In genomic region chr3:179181021-179181472, GRCh38 we compare ENCODE assay signal across 8 cellular contexts.
DNase-seq lines count a peak whose midpoint lies in the region; ATAC-seq and TF ChIP-seq lines count a peak whose summit lies in the region.

No MANE protein-coding gene starts in this region.

- peak; percentile 50 for ATAC-seq in GM19372 (IDR thresholded peaks at IDR 0.05; ENCODE audit: low read depth, unreplicated experiment)
- peak; percentile 53 for ATAC-seq in HG03066 (IDR thresholded peaks at IDR 0.05; ENCODE audit: low read depth, unreplicated experiment)

- peak overlapping the region; percentile 22 for H3K27ac ChIP-seq in muscle layer of duodenum (ENCODE audit: low read length)

- no peak for TF ChIP-seq CTCF in astrocyte of the cerebellum (IDR thresholded peaks at IDR 0.05; ENCODE audit: low read depth, low read length, missing control alignments)

- H3K4me1 ChIP-seq in muscle layer of duodenum (ENCODE audit: control insufficient read depth in 1 of 2, insufficient read depth in 2 of 2, low read length in 2 of 2): peaks cover 15 to 22% of the 10 kb centered on the region in 2 donors

- no peak overlapping the region for H3K4me3 ChIP-seq in astrocyte of the cerebellum (ENCODE audit: low read depth, low read length)
- no peak overlapping the region for H3K4me3 ChIP-seq in muscle layer of duodenum (ENCODE audit: low read depth in 1 of 2, low read length in 2 of 2)

- no peaks in the 10 kb centered on the region for H3K36me3 ChIP-seq in muscle layer of duodenum (ENCODE audit: control insufficient read depth in 1 of 2, insufficient read depth in 2 of 2, low read length in 2 of 2)

- H3K27me3 ChIP-seq in muscle layer of duodenum (ENCODE audit: low read depth, low read length): no peaks in the 10 kb centered on the region

- in situ Hi-C loops in astrocyte of the cerebellum (cut with HindIII; ENCODE audit: low sequenced_read_pairs): no loop called here

- DNase-seq in astrocyte of the cerebellum (ENCODE audit: low read depth) (peak; percentile 44), Kasumi-1 (lab: John Stamatoyannopoulos, UW) (no peak), NCI-H2196 (lab: John Stamatoyannopoulos, UW; ENCODE audit: unreplicated experiment) (no peak), NCI-H526 treated with DMSO at 0.1 percent for 48 hours (lab: John Stamatoyannopoulos, UW) (no peak), NK-92 (lab: John Stamatoyannopoulos, UW; ENCODE audit: unreplicated experiment) (no peak)

- H3K9me3 ChIP-seq in muscle layer of duodenum (ENCODE audit: control insufficient read depth in 1 of 2, low read length in 2 of 2): no peaks in the 10 kb centered on the region
